Comparison of ENCODE assay signal across 8 cellular contexts in the genomic region with DNA sequence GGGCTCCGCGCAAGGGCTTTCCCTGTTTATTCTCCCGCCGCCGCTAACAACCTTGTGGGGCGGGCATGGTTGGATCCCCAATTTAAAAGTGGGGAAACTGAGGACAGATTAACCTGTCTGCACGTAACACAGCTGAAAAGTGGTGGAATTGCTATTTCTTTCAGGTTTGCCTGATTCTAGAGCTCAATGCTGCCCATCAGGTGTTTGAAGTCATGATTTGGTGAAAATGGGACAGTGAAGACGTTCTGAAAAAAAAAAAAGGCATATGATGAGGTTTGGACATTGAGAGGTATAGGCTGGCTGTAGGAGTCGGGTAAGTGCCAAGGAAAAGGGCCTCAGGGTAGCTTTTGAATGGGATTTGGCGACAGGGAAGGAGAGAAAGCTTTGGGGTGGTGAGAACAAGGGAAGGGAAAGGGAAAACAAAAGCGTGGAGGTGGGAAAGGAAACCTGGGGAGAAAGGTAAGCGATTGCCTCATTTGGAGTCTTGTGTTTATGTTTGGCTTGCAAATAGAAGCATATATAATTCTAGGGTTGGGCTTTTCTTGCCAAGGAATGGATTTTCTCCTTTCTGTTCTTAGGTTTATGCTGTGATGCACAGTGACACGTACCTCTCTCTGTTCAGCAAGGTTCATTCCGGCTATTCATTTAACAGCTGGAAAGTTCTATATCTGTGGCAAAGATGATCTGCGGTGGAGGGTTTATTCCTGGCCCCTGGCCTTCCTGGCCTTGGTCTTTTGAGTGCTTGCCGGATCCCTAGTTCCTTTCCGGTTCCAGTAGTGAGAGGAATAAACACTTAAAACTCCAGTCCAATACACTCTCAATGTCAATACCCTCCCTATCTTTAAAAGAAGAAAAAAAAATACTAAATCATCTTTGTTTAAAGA. TPM values are rescaled to one million over a fixed set of nuclear protein-coding genes. Genes with fewer than 3 reads are reported as not detected.
A peak's percentile ranks its signal among the peaks of the same experiment; 100 is the strongest.
DNase-seq lines count a peak whose midpoint lies in the region; ATAC-seq and TF ChIP-seq lines count a peak whose summit lies in the region.

No MANE protein-coding gene starts in this region.

- TF ChIP-seq CTCF in CD8-positive, alpha-beta T cell (IDR thresholded peaks at IDR 0.05): no peak
- TF ChIP-seq CTCF in LNCaP clone FGC (IDR thresholded peaks at IDR 0.05; ENCODE audit: control insufficient read depth, extremely low read depth, insufficient read depth): no peak
- no peak for TF ChIP-seq CTCF in choroid plexus epithelial cell (conservative IDR thresholded peaks at IDR 0.05; ENCODE audit: low read depth, low read length)

- peaks cover 44% of the 10 kb centered on the region for H3K4me1 Mint-ChIP-seq in CD8-positive, alpha-beta T cell (ENCODE audit: low read depth)
- peaks cover 25 to 55% (median 45%) of the 10 kb centered on the region in 4 donors for H3K4me1 Mint-ChIP-seq in naive thymus-derived CD8-positive, alpha-beta T cell

- intact Hi-C loops in CD8-positive, alpha-beta T cell (cut with DNase I, micrococcal nuclease): loop anchor here (5.0 to 10.0 kb wide), 5 partner anchors 139 to 1623 kb away; partner anchors contain the start of genes PI4K2B (in 2 of the 2), ANAPC4 (in 1 of the 2), SMIM20 (in 1 of the 2) and ZCCHC4 (in 1 of the 2)
- intact Hi-C loops in posterior vena cava (cut with DNase I): no loop called here

- peak overlapping the region; percentile 93 for H3K4me3 ChIP-seq in CD8-positive, alpha-beta T cell (ENCODE audit: low read depth, low read length)
- H3K4me3 ChIP-seq in LNCaP clone FGC (ENCODE audit: low read depth, low read length): peak overlapping the region; percentile 81
- peak overlapping the region; percentile 82 for H3K4me3 ChIP-seq in choroid plexus epithelial cell (ENCODE audit: low read depth, low read length)

- CTCF ChIA-PET in CD8-positive, alpha-beta T cell (lab: Charles Lee): interaction anchor here (0.8 to 1.5 kb wide), 2 partner anchors 28 to 150 kb away, joined by 3 read pairs; no protein-coding TSS in a partner anchor

- peak overlapping the region; percentile 89 for H3K27ac ChIP-seq in CD8-positive, alpha-beta T cell (ENCODE audit: low read depth, low read length)

- H3K36me3 Mint-ChIP-seq in CD8-positive, alpha-beta T cell: peaks cover 19% of the 10 kb centered on the region
- H3K36me3 Mint-ChIP-seq in naive thymus-derived CD8-positive, alpha-beta T cell: peaks cover 0 to 4% (median 2%) of the 10 kb centered on the region in 3 donors

- no peaks in the 10 kb centered on the region for H3K9me3 Mint-ChIP-seq in CD8-positive, alpha-beta T cell
- H3K9me3 Mint-ChIP-seq in naive thymus-derived CD8-positive, alpha-beta T cell: no peaks in the 10 kb centered on the region

- DNase-seq in CD8-positive, alpha-beta T cell: no peak
- DNase-seq in LNCaP clone FGC (ENCODE audit: low read depth) (no peak), choroid plexus epithelial cell (ENCODE audit: low read depth) (no peak), SHP77 treated with DMSO at 0.1 percent for 48 hours (lab: John Stamatoyannopoulos, UW) (no peak), posterior vena cava (ENCODE audit: low spot score) (no peak), ecto neural progenitor cell (ENCODE audit: low spot score) (no peak)
- DNase-seq in naive thymus-derived CD8-positive, alpha-beta T cell: no peak

- H3K36me3 ChIP-seq in CD8-positive, alpha-beta T cell (ENCODE audit: insufficient read depth, low read length): no peaks in the 10 kb centered on the region

- ATAC-seq in CD8-positive, alpha-beta T cell: no peak
- ATAC-seq in naive thymus-derived CD8-positive, alpha-beta T cell: no peak
- ATAC-seq in HG03521 (IDR thresholded peaks at IDR 0.05; ENCODE audit: unreplicated experiment): no peak

- no peaks in the 10 kb centered on the region for H3K9me3 ChIP-seq in CD8-positive, alpha-beta T cell (ENCODE audit: low read length)

- no peaks in the 10 kb centered on the region for H3K27me3 Mint-ChIP-seq in CD8-positive, alpha-beta T cell (ENCODE audit: low read depth)
- no peaks in the 10 kb centered on the region for H3K27me3 Mint-ChIP-seq in naive thymus-derived CD8-positive, alpha-beta T cell

- no peaks in the 10 kb centered on the region for H3K27me3 ChIP-seq in CD8-positive, alpha-beta T cell (ENCODE audit: insufficient read depth, low read length)

- H3K4me1 ChIP-seq in CD8-positive, alpha-beta T cell (ENCODE audit: insufficient read depth, low read length): peaks cover 39% of the 10 kb centered on the region

- peak overlapping the region; percentile 98 for H3K4me3 Mint-ChIP-seq in CD8-positive, alpha-beta T cell
- peak overlapping the region; percentile 92 to 100 (median 98) for H3K4me3 Mint-ChIP-seq in naive thymus-derived CD8-positive, alpha-beta T cell

- H3K27ac Mint-ChIP-seq in CD8-positive, alpha-beta T cell: peak overlapping the region; percentile 99
- peak overlapping the region; percentile 88 to 99 (median 98) for H3K27ac Mint-ChIP-seq in naive thymus-derived CD8-positive, alpha-beta T cell

- POLR2A ChIA-PET in CD8-positive, alpha-beta T cell (lab: Charles Lee): interaction anchor here (0.6 to 1.9 kb wide), 6 partner anchors 9 to 1624 kb away, joined by 3 to 10 read pairs (median 4); partner anchors contain the start of genes PI4K2B and TBC1D19
- POLR2A ChIA-PET in naive thymus-derived CD8-positive, alpha-beta T cell (lab: Charles Lee): interaction anchor here (0.8 to 5.8 kb wide), 8 partner anchors 8 to 275 kb away, joined by 3 to 180 read pairs (median 5); partner anchors contain the start of gene TBC1D19

RNA-seq across cellular contexts. Expression of gene STIM2, which starts 2.4 kb away (rescaled TPM):
- total RNA-seq in CD8-positive, alpha-beta T cell: 10 to 100 TPM; 61.1 to 67.0 TPM
- 100 to 1,000 TPM; 105 TPM for total RNA-seq in naive thymus-derived CD8-positive, alpha-beta T cell
- polyA plus RNA-seq in naive thymus-derived CD8-positive, alpha-beta T cell: 10 to 100 TPM; 22.2 to 35.4 (median 33.0) TPM
- total RNA-seq in posterior vena cava: 10 to 100 TPM; 17.0 to 17.4 TPM

Comparison
In these comparisons a context has a peak if more than half of its experiments do, and no peak if none do; other contexts are left out.
1. intact Hi-C loops: an anchor here in CD8-positive, alpha-beta T cell (5.0 to 10.0 kb wide); none called in posterior vena cava.